In genomic region chr10:91887075-91887899, GRCh38 we compare ENCODE assay signal across 7 cellular contexts.
A peak's percentile ranks its signal among the peaks of the same experiment; 100 is the strongest.
DNase-seq lines count a peak whose midpoint lies in the region; ATAC-seq and TF ChIP-seq lines count a peak whose summit lies in the region.

No MANE protein-coding gene starts in this region.

- POLR2A ChIA-PET in RWPE1 (lab: Yijun Ruan, JAX; ENCODE audit: low non-redundant PET) = no interaction called here

- peaks cover 2% of the 10 kb centered on the region for H3K9me3 ChIP-seq in iPS-18c (ENCODE audit: control insufficient read depth, insufficient read depth, low read length)

- no peaks in the 10 kb centered on the region for H3K27me3 ChIP-seq in brain microvascular endothelial cell (replicated peaks)

- peak; percentile 63 for ATAC-seq in GM19463 (IDR thresholded peaks at IDR 0.05; ENCODE audit: unreplicated experiment)

- no peaks in the 10 kb centered on the region for H3K36me3 ChIP-seq in brain microvascular endothelial cell (replicated peaks)

- no peak overlapping the region for H3K27ac ChIP-seq in RWPE1
- H3K27ac ChIP-seq in brain microvascular endothelial cell = no peak overlapping the region

- TF ChIP-seq CTCF in RWPE1 (conservative IDR thresholded peaks at IDR 0.05; ENCODE audit: low read depth) (no peak), brain microvascular endothelial cell (IDR thresholded peaks at IDR 0.05; ENCODE audit: low read depth, low read length, missing control alignments) (no peak)

- in situ Hi-C loops in brain microvascular endothelial cell (cut with HindIII; ENCODE audit: low pct_ligation_motif_present, low sequenced_read_pairs) = no loop called here

- DNase-seq in RWPE1 (ENCODE audit: low spot score) = peak; percentile 30
- peak; percentile 29 for DNase-seq in brain microvascular endothelial cell
- no peak for DNase-seq in skeletal muscle cell (ENCODE audit: low read depth)
- no peak for DNase-seq in GDM1 (lab: John Stamatoyannopoulos, UW)
- DNase-seq in kidney glomerular epithelial cell (lab: John Stamatoyannopoulos, UW) = no peak

- peak overlapping the region; percentile 56 for H3K4me3 ChIP-seq in brain microvascular endothelial cell (ENCODE audit: low read depth, low read length)
- H3K4me3 ChIP-seq in iPS-18c (ENCODE audit: insufficient read depth, low read depth, low read length) = peak overlapping the region; percentile 50
- peak overlapping the region; percentile 57 for H3K4me3 ChIP-seq in skeletal muscle cell (ENCODE audit: low read depth, low read length)

- CTCF ChIA-PET in RWPE1 (lab: Yijun Ruan, JAX) = interaction anchor here (1.3 kb wide), 1 partner anchor 12 kb away, joined by 9 read pairs; no protein-coding TSS in a partner anchor

Comparison
In these comparisons a context has a peak if more than half of its experiments do, and no peak if none do; other contexts are left out.
1. DNase-seq: peak in RWPE1 (single experiment) and brain microvascular endothelial cell (single experiment); none in skeletal muscle cell (single experiment), GDM1 (single experiment) and kidney glomerular epithelial cell (single experiment).
2. Peak in every context shown above with its lines, with median percentiles within 50 percentile points of each other: H3K4me3 ChIP-seq.